In the genomic region with DNA sequence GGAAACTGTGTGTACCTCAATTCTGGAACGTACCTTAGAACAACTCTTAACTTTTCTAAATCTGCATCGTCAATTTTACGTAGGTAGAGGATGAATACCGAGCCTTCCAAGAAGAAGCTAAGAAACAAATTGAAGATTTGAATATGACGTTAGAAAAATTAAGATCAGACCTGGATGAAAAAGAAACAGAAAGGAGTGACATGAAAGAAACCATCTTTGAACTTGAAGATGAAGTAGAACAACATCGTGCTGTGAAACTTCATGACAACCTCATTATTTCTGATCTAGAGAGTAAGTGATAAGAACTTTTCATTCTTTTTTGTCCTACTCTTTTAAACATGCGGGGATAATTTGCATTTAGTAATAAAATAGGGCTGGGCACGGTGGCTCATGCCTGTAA, we compare ENCODE assay signal across 29 cellular contexts. TPM values are rescaled to one million over a fixed set of nuclear protein-coding genes. Genes with fewer than 3 reads are reported as not detected.
DNase-seq lines count a peak whose midpoint lies in the region; ATAC-seq and TF ChIP-seq lines count a peak whose summit lies in the region.
"Had no signal": no experiment of that assay in that cellular context is flagged by ENCODE, and none has a peak within 500 bp of the region (broad histone marks: within the 10 kb centered on the region; RNA-seq: fewer than 3 reads in every experiment).

No MANE protein-coding gene starts in this region.

- peak overlapping the region; percentile 58 for H3K27ac Mint-ChIP-seq in activated T-cell treated with anti-CD3 and anti-CD28 coated beads, Interleukin-2, amount 50 U/mL, for 24 hours
- peak overlapping the region; percentile 74 for H3K27ac Mint-ChIP-seq in CD4-positive, alpha-beta T cell
- peak overlapping the region; percentile 72 for H3K27ac Mint-ChIP-seq in activated T-helper 2 cell treated with anti-CD3 and anti-CD28 coated beads, Interferon-gamma antibody, Interleukin-2, Interleukin-4, amounts not matched to agents 10 μg/mL and 5 μg/mL and 100 μg/mL, durations not matched to agents 14 hours and 24 hours and 36 hours
- H3K27ac Mint-ChIP-seq: natural killer cell treated with Interleukin-12 subunit alpha and Interleukin-12 subunit beta and Interleukin-15 and Interleukin-18, amount 100 ng/mL, for 72 hours had no signal

- CTCF ChIA-PET in CD4-positive, alpha-beta T cell (lab: Charles Lee) = no interaction called here

- no peak overlapping the region for H3K4me3 Mint-ChIP-seq in activated T-cell treated with anti-CD3 and anti-CD28 coated beads, Interleukin-2, amount 50 U/mL, for 24 hours
- H3K4me3 Mint-ChIP-seq in CD4-positive, alpha-beta T cell = no peak overlapping the region
- peak overlapping the region; percentile 35 for H3K4me3 Mint-ChIP-seq in activated T-helper 2 cell treated with anti-CD3 and anti-CD28 coated beads, Interferon-gamma antibody, Interleukin-2, Interleukin-4, amounts not matched to agents 10 μg/mL and 5 μg/mL and 100 μg/mL, durations not matched to agents 14 hours and 24 hours and 36 hours (ENCODE audit: low read depth)
- H3K4me3 Mint-ChIP-seq: natural killer cell treated with Interleukin-12 subunit alpha and Interleukin-12 subunit beta and Interleukin-15 and Interleukin-18, amount 100 ng/mL, for 72 hours had no signal

- H2BK5ac ChIP-seq in mesenchymal stem cell (ENCODE audit: low read depth, low read length, poor library complexity, severe bottlenecking) = no peak overlapping the region

- H3K9me3 ChIP-seq in CD4-positive, alpha-beta T cell (ENCODE audit: control insufficient read depth, low read length) = no peaks in the 10 kb centered on the region
- H3K9me3 ChIP-seq in mesenchymal stem cell (ENCODE audit: control insufficient read depth, low read length) = no peaks in the 10 kb centered on the region
- H3K9me3 ChIP-seq: adrenal gland, pancreas, right atrium auricular region, thoracic aorta, vagina had no signal

- no peak overlapping the region for H4K91ac ChIP-seq in mesenchymal stem cell (ENCODE audit: low read length)

- no peak overlapping the region for H2AK5ac ChIP-seq in mesenchymal stem cell (ENCODE audit: low read length, severe bottlenecking)

- no peaks in the 10 kb centered on the region for H3K27me3 Mint-ChIP-seq in activated T-cell treated with anti-CD3 and anti-CD28 coated beads, Interleukin-2, amount 50 U/mL, for 24 hours
- no peaks in the 10 kb centered on the region for H3K27me3 Mint-ChIP-seq in CD4-positive, alpha-beta T cell
- H3K27me3 Mint-ChIP-seq in activated T-helper 2 cell treated with anti-CD3 and anti-CD28 coated beads, Interferon-gamma antibody, Interleukin-2, Interleukin-4, amounts not matched to agents 10 μg/mL and 5 μg/mL and 100 μg/mL, durations not matched to agents 14 hours and 24 hours and 36 hours (ENCODE audit: low read depth) = no peaks in the 10 kb centered on the region
- H3K27me3 Mint-ChIP-seq: CD8-positive, alpha-beta memory T cell; natural killer cell treated with Interleukin-12 subunit alpha and Interleukin-12 subunit beta and Interleukin-15 and Interleukin-18, amount 100 ng/mL, for 72 hours had no signal

- no peak overlapping the region for H2AFZ ChIP-seq in mesenchymal stem cell (ENCODE audit: low read depth, low read length)

- H3K9me3 Mint-ChIP-seq in activated T-cell treated with anti-CD3 and anti-CD28 coated beads, Interleukin-2, amount 50 U/mL, for 24 hours = no peaks in the 10 kb centered on the region
- no peaks in the 10 kb centered on the region for H3K9me3 Mint-ChIP-seq in CD4-positive, alpha-beta T cell
- no peaks in the 10 kb centered on the region for H3K9me3 Mint-ChIP-seq in activated T-helper 2 cell treated with anti-CD3 and anti-CD28 coated beads, Interferon-gamma antibody, Interleukin-2, Interleukin-4, amounts not matched to agents 10 μg/mL and 5 μg/mL and 100 μg/mL, durations not matched to agents 14 hours and 24 hours and 36 hours
- H3K9me3 Mint-ChIP-seq: CD8-positive, alpha-beta memory T cell; natural killer cell treated with Interleukin-12 subunit alpha and Interleukin-12 subunit beta and Interleukin-15 and Interleukin-18, amount 100 ng/mL, for 72 hours had no signal

- intact Hi-C loops in CD4-positive, alpha-beta T cell (cut with DNase I, micrococcal nuclease) = loop anchor here in 1 of 2 experiments (1.0 kb wide), 1 partner anchor 197 kb away; no protein-coding TSS in a partner anchor
- intact Hi-C loops in activated T-helper 2 cell treated with anti-CD3 and anti-CD28 coated beads, Interferon-gamma antibody, Interleukin-2, Interleukin-4, amounts not matched to agents 10 μg/mL and 5 μg/mL and 100 μg/mL, durations not matched to agents 14 hours and 24 hours and 36 hours (cut with micrococcal nuclease) = no loop called here
- intact Hi-C loops in posterior vena cava (cut with DNase I) = loop anchor here in 1 of 2 donors (10.0 kb wide), 1 partner anchor 201 kb away; no protein-coding TSS in a partner anchor

- H3K9ac ChIP-seq in mesenchymal stem cell (ENCODE audit: low read length) = peak overlapping the region; percentile 71

- H4K8ac ChIP-seq in mesenchymal stem cell (ENCODE audit: low read length) = no peak overlapping the region

- no peak overlapping the region for H2BK120ac ChIP-seq in mesenchymal stem cell (ENCODE audit: low read depth, low read length)

- no peak overlapping the region for H3K4me3 ChIP-seq in mesenchymal stem cell (ENCODE audit: insufficient read depth in 1 of 2, low read depth in 1 of 2, low read length in 2 of 2)
- H3K4me3 ChIP-seq: adrenal gland, pancreas, right atrium auricular region, thoracic aorta, vagina had no signal

- POLR2A ChIA-PET in CD4-positive, alpha-beta T cell (lab: Charles Lee) = no interaction called here

- H2BK15ac ChIP-seq in mesenchymal stem cell (ENCODE audit: low read depth, poor library complexity, severe bottlenecking) = no peak overlapping the region

- H3K27ac ChIP-seq in CD4-positive, alpha-beta T cell (ENCODE audit: low read depth, low read length) = no peak overlapping the region
- H3K27ac ChIP-seq in mesenchymal stem cell (ENCODE audit: low read length, poor library complexity, severe bottlenecking) = no peak overlapping the region
- H3K27ac ChIP-seq: brain microvascular endothelial cell, foreskin keratinocyte, thoracic aorta, vagina had no signal

- WGBS in mesenchymal stem cell = 94% methylated on average over 7 of the region's 8 CpGs

- no peak overlapping the region for H3K4ac ChIP-seq in mesenchymal stem cell (ENCODE audit: low read depth in 1 of 2, low read length in 2 of 2)

- no peaks in the 10 kb centered on the region for H3K27me3 ChIP-seq in CD4-positive, alpha-beta T cell (ENCODE audit: control insufficient read depth, insufficient read depth, low read length)
- no peaks in the 10 kb centered on the region for H3K27me3 ChIP-seq in mesenchymal stem cell (ENCODE audit: control insufficient read depth in 1 of 2, insufficient read depth in 1 of 2, low read length in 2 of 2)
- H3K27me3 ChIP-seq: adrenal gland, brain microvascular endothelial cell, foreskin keratinocyte, pancreas, right atrium auricular region, vagina had no signal

- H3K36me3 ChIP-seq in mesenchymal stem cell (ENCODE audit: control insufficient read depth in 1 of 2, insufficient read depth in 2 of 2, low read depth in 1 of 2, low read length in 2 of 2) = peaks cover 18 to 78% of the 10 kb centered on the region in 2 experiments

- ATAC-seq in CD4-positive, alpha-beta T cell (ENCODE audit: poor library complexity) = no peak
- no peak for ATAC-seq in HG03432 (IDR thresholded peaks at IDR 0.05; ENCODE audit: unreplicated experiment)
- ATAC-seq: foreskin keratinocyte; HCT116; natural killer cell treated with Interleukin-12 subunit alpha and Interleukin-12 subunit beta and Interleukin-15 and Interleukin-18, amount 100 ng/mL, for 72 hours had no signal

- H2BK12ac ChIP-seq in mesenchymal stem cell (ENCODE audit: low read length in 2 of 2) = no peak overlapping the region

- no peak overlapping the region for H3K18ac ChIP-seq in mesenchymal stem cell (ENCODE audit: low read depth in 1 of 2, low read length in 2 of 2)

- peaks cover 30% of the 10 kb centered on the region for H3K4me1 Mint-ChIP-seq in activated T-cell treated with anti-CD3 and anti-CD28 coated beads, Interleukin-2, amount 50 U/mL, for 24 hours (ENCODE audit: low read depth)
- H3K4me1 Mint-ChIP-seq in CD4-positive, alpha-beta T cell (ENCODE audit: low read depth) = peaks cover 27% of the 10 kb centered on the region
- peaks cover 25% of the 10 kb centered on the region for H3K4me1 Mint-ChIP-seq in activated T-helper 2 cell treated with anti-CD3 and anti-CD28 coated beads, Interferon-gamma antibody, Interleukin-2, Interleukin-4, amounts not matched to agents 10 μg/mL and 5 μg/mL and 100 μg/mL, durations not matched to agents 14 hours and 24 hours and 36 hours (ENCODE audit: low read depth)

- H3K14ac ChIP-seq in mesenchymal stem cell (ENCODE audit: low read length in 2 of 2) = no peak overlapping the region

- no peak overlapping the region for H3K23ac ChIP-seq in mesenchymal stem cell (ENCODE audit: low read length in 2 of 2)

- no peak for DNase-seq in activated T-cell treated with anti-CD3 and anti-CD28 coated beads, Interleukin-2, amount 50 U/mL, for 24 hours
- no peak for DNase-seq in activated T-cell treated with anti-CD3 and anti-CD28 coated beads, Interleukin-2, amount 50 U/mL, for 1 hour
- no peak for DNase-seq in CD4-positive, alpha-beta T cell
- no peak for DNase-seq in activated T-helper 2 cell treated with anti-CD3 and anti-CD28 coated beads, Interferon-gamma antibody, Interleukin-2, Interleukin-4, amounts not matched to agents 10 μg/mL and 5 μg/mL and 100 μg/mL, durations not matched to agents 14 hours and 24 hours and 36 hours (ENCODE audit: low spot score)
- DNase-seq in mesenchymal stem cell = no peak
- DNase-seq in NCI-H1417 (lab: John Stamatoyannopoulos, UW) = no peak
- no peak for DNase-seq in posterior vena cava (ENCODE audit: low spot score)
- DNase-seq: activated CD4-positive, alpha-beta T cell treated with anti-CD3 and anti-CD28 coated beads for 4 hours; adrenal gland; brain microvascular endothelial cell; CD8-positive, alpha-beta memory T cell; effector memory CD4-positive, alpha-beta T cell; foreskin keratinocyte; midbrain; MV-4-11; NCI-H1694 treated with DMSO at 0.1 percent for 48 hours; NCI-H2171 treated with DMSO at 0.1 percent for 48 hours; NCI-H524 treated with DMSO at 0.1 percent for 48 hours; pancreas; SHP77; stimulated activated CD4-positive, alpha-beta T cell treated with anti-CD3 and anti-CD28 coated beads, Interleukin-4, amount 100 ng/mL, for 1 hour; stimulated activated naive CD4-positive, alpha-beta T cell treated with Interleukin-2 at 50 U/mL for 16 hours; SW 1271 had no signal

- H3K79me1 ChIP-seq in mesenchymal stem cell (replicated peaks; ENCODE audit: low read length, poor library complexity, severe bottlenecking) = peaks cover 27% of the 10 kb centered on the region

- H3K4me2 ChIP-seq in mesenchymal stem cell (ENCODE audit: low read length, poor library complexity, severe bottlenecking) = no peak overlapping the region

- TF ChIP-seq CTCF in CD4-positive, alpha-beta T cell (IDR thresholded peaks at IDR 0.05) = no peak

- H3K36me3 Mint-ChIP-seq in activated T-cell treated with anti-CD3 and anti-CD28 coated beads, Interleukin-2, amount 50 U/mL, for 24 hours (ENCODE audit: low read depth) = peaks cover 79% of the 10 kb centered on the region
- peaks cover 80% of the 10 kb centered on the region for H3K36me3 Mint-ChIP-seq in CD4-positive, alpha-beta T cell (ENCODE audit: low read depth)
- H3K36me3 Mint-ChIP-seq in activated T-helper 2 cell treated with anti-CD3 and anti-CD28 coated beads, Interferon-gamma antibody, Interleukin-2, Interleukin-4, amounts not matched to agents 10 μg/mL and 5 μg/mL and 100 μg/mL, durations not matched to agents 14 hours and 24 hours and 36 hours (ENCODE audit: low read depth) = peaks cover 56% of the 10 kb centered on the region

- no peaks in the 10 kb centered on the region for H3K4me1 ChIP-seq in mesenchymal stem cell (ENCODE audit: control insufficient read depth, insufficient read depth, low read depth, low read length)
- H3K4me1 ChIP-seq: foreskin keratinocyte had no signal

RNA-seq across cellular contexts. Expression of a gene that starts 53.5 kb away (rescaled TPM):
- 10 to 100 TPM; 27.5 to 31.8 TPM for total RNA-seq in CD4-positive, alpha-beta T cell
- total RNA-seq in activated T-helper 2 cell treated with anti-CD3 and anti-CD28 coated beads, Interferon-gamma antibody, Interleukin-2, Interleukin-4, amounts not matched to agents 10 μg/mL and 5 μg/mL and 100 μg/mL, durations not matched to agents 14 hours and 24 hours and 36 hours = 35.9 and 40.9 TPM in 2 replicates
- polyA plus RNA-seq in mesenchymal stem cell (2013, experiment 1 of 2) = 28.6 TPM
- 31.0 TPM for polyA plus RNA-seq in mesenchymal stem cell (2013, experiment 2 of 2)
- 10 to 100 TPM; 80.1 to 88.8 TPM for total RNA-seq in posterior vena cava
